ENCODE assay signal across 19 cellular contexts in genomic region chr9:122364117-122364782, GRCh38. TPM values are rescaled to one million over a fixed set of nuclear protein-coding genes. Genes with fewer than 3 reads are reported as not detected.
DNase-seq lines count a peak whose midpoint lies in the region; ATAC-seq and TF ChIP-seq lines count a peak whose summit lies in the region.
"Had no signal": no experiment of that assay in that cellular context is flagged by ENCODE, and none has a peak within 500 bp of the region (broad histone marks: within the 10 kb centered on the region; RNA-seq: fewer than 3 reads in every experiment).

No MANE protein-coding gene starts in this region.

- CTCF ChIA-PET in RWPE1 (lab: Yijun Ruan, JAX), result interaction anchor here (1.0 to 1.4 kb wide), 2 partner anchors 13 to 265 kb away, joined by 3 to 4 read pairs; no protein-coding TSS in a partner anchor

- H3K9ac ChIP-seq in mesenchymal stem cell (ENCODE audit: low read length), result peak overlapping the region; percentile 68

- no peak overlapping the region for H3K27ac ChIP-seq in RWPE1
- no peak overlapping the region for H3K27ac ChIP-seq in mesenchymal stem cell (ENCODE audit: low read length, poor library complexity, severe bottlenecking)
- H3K27ac ChIP-seq in upper lobe of left lung, result no peak overlapping the region
- H3K27ac ChIP-seq: SK-N-MC had no signal

- H2BK15ac ChIP-seq in mesenchymal stem cell (ENCODE audit: low read depth, poor library complexity, severe bottlenecking), result no peak overlapping the region

- no peak overlapping the region for H3K4ac ChIP-seq in mesenchymal stem cell (ENCODE audit: low read depth in 1 of 2, low read length in 2 of 2)

- H3K4me2 ChIP-seq in mesenchymal stem cell (ENCODE audit: low read length, poor library complexity, severe bottlenecking), result no peak overlapping the region

- POLR2A ChIA-PET in RWPE1 (lab: Yijun Ruan, JAX; ENCODE audit: low non-redundant PET), result no interaction called here

- no peak overlapping the region for H4K91ac ChIP-seq in mesenchymal stem cell (ENCODE audit: low read length)

- TF ChIP-seq POLR2A in upper lobe of left lung (IDR thresholded peaks at IDR 0.05), result no peak

- H3K27me3 ChIP-seq in mesenchymal stem cell (ENCODE audit: control insufficient read depth in 1 of 2, insufficient read depth in 1 of 2, low read length in 2 of 2) (no peaks in the 10 kb centered on the region), upper lobe of left lung (no peaks in the 10 kb centered on the region)

- ATAC-seq in upper lobe of left lung (ENCODE audit: low FRiP score in 2 of 2), result no peak

- no peak overlapping the region for H2AK5ac ChIP-seq in mesenchymal stem cell (ENCODE audit: low read length, severe bottlenecking)

- no peak overlapping the region for H3K18ac ChIP-seq in mesenchymal stem cell (ENCODE audit: low read depth in 1 of 2, low read length in 2 of 2)

- DNase-seq in EL (peak; percentile 34), RWPE1 (ENCODE audit: low spot score) (peak; percentile 67), epithelial cell of esophagus (ENCODE audit: low read depth) (peak; percentile 55), mesenchymal stem cell (no peak), occipital lobe (lab: John Stamatoyannopoulos, UW) (no peak), upper lobe of left lung (no peak), GDM1 (lab: John Stamatoyannopoulos, UW) (no peak), SIG-M5 treated with dmso at 0.1 percent for 504 hours (lab: John Stamatoyannopoulos, UW; ENCODE audit: unreplicated experiment) (no peak)
- DNase-seq: CD4-positive, CD25-positive, alpha-beta regulatory T cell; DMS53; H9; MV-4-11; NCI-H1436 treated with DMSO at 0.1 percent for 48 hours; NCI-H2107; NCI-H345; NCI-H526 treated with DMSO at 0.1 percent for 48 hours; NK-92 treated with Interleukin-12 subunit alpha and Interleukin-12 subunit beta, amount 100 ng/mL, for 24 hours; OCI-M1 had no signal

- H3K36me3 ChIP-seq in mesenchymal stem cell (ENCODE audit: control insufficient read depth in 1 of 2, insufficient read depth in 2 of 2, low read depth in 1 of 2, low read length in 2 of 2) (no peaks in the 10 kb centered on the region), upper lobe of left lung (no peaks in the 10 kb centered on the region)

- TF ChIP-seq CTCF in RWPE1 (conservative IDR thresholded peaks at IDR 0.05; ENCODE audit: low read depth) (no peak), epithelial cell of esophagus (IDR thresholded peaks at IDR 0.05; ENCODE audit: insufficient read depth, low read depth, low read length, missing control alignments) (no peak), upper lobe of left lung (IDR thresholded peaks at IDR 0.05) (no peak)

- no peak overlapping the region for H2AFZ ChIP-seq in mesenchymal stem cell (ENCODE audit: low read depth, low read length)

- 89% methylated on average over 9 of the region's 10 CpGs for WGBS in mesenchymal stem cell
- WGBS in upper lobe of left lung, 2 donors, result 83 to 84% methylated on average over 10 of the region's 10 CpGs

- no peak for TF ChIP-seq EP300 in upper lobe of left lung (IDR thresholded peaks at IDR 0.05)

- no peak overlapping the region for H3K23ac ChIP-seq in mesenchymal stem cell (ENCODE audit: low read length in 2 of 2)

- H3K9me3 ChIP-seq in mesenchymal stem cell (ENCODE audit: control insufficient read depth, low read length) (no peaks in the 10 kb centered on the region), upper lobe of left lung (no peaks in the 10 kb centered on the region)

- no peak overlapping the region for H2BK12ac ChIP-seq in mesenchymal stem cell (ENCODE audit: low read length in 2 of 2)

- no peaks in the 10 kb centered on the region for H3K79me1 ChIP-seq in mesenchymal stem cell (replicated peaks; ENCODE audit: low read length, poor library complexity, severe bottlenecking)

- H3K4me1 ChIP-seq in mesenchymal stem cell (ENCODE audit: control insufficient read depth, insufficient read depth, low read depth, low read length), result peaks cover 17% of the 10 kb centered on the region
- H3K4me1 ChIP-seq in upper lobe of left lung, result peaks cover 0 to 2% (median 0%) of the 10 kb centered on the region in 4 donors

- no peak overlapping the region for H4K8ac ChIP-seq in mesenchymal stem cell (ENCODE audit: low read length)

- no peak overlapping the region for H2BK120ac ChIP-seq in mesenchymal stem cell (ENCODE audit: low read depth, low read length)

- no peak overlapping the region for H3K14ac ChIP-seq in mesenchymal stem cell (ENCODE audit: low read length in 2 of 2)

- H3K4me3 ChIP-seq in epithelial cell of esophagus (ENCODE audit: low read length) (no peak overlapping the region), mesenchymal stem cell (ENCODE audit: insufficient read depth in 1 of 2, low read depth in 1 of 2, low read length in 2 of 2) (no peak overlapping the region), upper lobe of left lung (no peak overlapping the region)
- H3K4me3 ChIP-seq: SK-N-MC had no signal

- H2BK5ac ChIP-seq in mesenchymal stem cell (ENCODE audit: low read depth, low read length, poor library complexity, severe bottlenecking), result no peak overlapping the region

RNA-seq across cellular contexts. Expression of gene PTGS1, which starts 6.6 kb away (rescaled TPM):
- 2.3 TPM for polyA plus RNA-seq in mesenchymal stem cell (2013, experiment 1 of 2)
- polyA plus RNA-seq in mesenchymal stem cell (2013, experiment 2 of 2), result 2.3 TPM
- total RNA-seq in occipital lobe (0.47 TPM), upper lobe of left lung (10 to 100 TPM in 2 of 6 donors, 1 to 10 TPM in 4; 5.0 to 21.4 (median 8.5) TPM)

Comparison
In these comparisons a context has a peak if more than half of its experiments do, and no peak if none do; other contexts are left out.
1. DNase-seq: peak in EL (single experiment), RWPE1 (single experiment) and epithelial cell of esophagus (single experiment); none in mesenchymal stem cell (single experiment), occipital lobe (single experiment), upper lobe of left lung (0 of 2), GDM1 (single experiment) and SIG-M5 treated with dmso at 0.1 percent for 504 hours (single experiment).